10 cellular contexts compared by ENCODE assay signal in genomic region chr3:171168086-171168485, GRCh38.
DNase-seq lines count a peak whose midpoint lies in the region; ATAC-seq, FAIRE-seq and TF ChIP-seq lines count a peak whose summit lies in the region.
"Had no signal": no experiment of that assay in that cellular context is flagged by ENCODE, and none has a peak within 500 bp of the region (broad histone marks: within the 10 kb centered on the region; RNA-seq: fewer than 3 reads in every experiment).

No MANE protein-coding gene starts in this region.

- peaks cover 2 to 12% (median 7%) of the 10 kb centered on the region in 3 donors for H3K36me3 ChIP-seq in tibial artery

- H3K4me3 ChIP-seq in tibial artery: no peak overlapping the region

- intact Hi-C loops in Right ventricle myocardium superior (cut with DNase I): no loop called here
- intact Hi-C loops in cardiac septum (cut with DNase I): no loop called here
- intact Hi-C loops in tibial artery (cut with DNase I; ENCODE audit: low total_unique reads): no loop called here

- H3K27me3 ChIP-seq in tibial artery: no peaks in the 10 kb centered on the region

- no peak for DNase-seq in Right ventricle myocardium superior
- DNase-seq in cardiac septum (ENCODE audit: low spot score): no peak
- DNase-seq in SK-MEL-5 (ENCODE audit: low read depth, low spot score): peak; percentile 79
- DNase-seq in foreskin melanocyte: peak; percentile 20
- DNase-seq in urothelium cell line (ENCODE audit: low spot score): peak; percentile 18
- DNase-seq in tibial artery: no peak
- DNase-seq: NCI-H187 treated with DMSO at 0.1 percent for 48 hours had no signal

- TF ChIP-seq CTCF in tibial artery (IDR thresholded peaks at IDR 0.05): no peak

- ATAC-seq in Right ventricle myocardium superior (ENCODE audit: poor library complexity) (peak; percentile 83), HG02759 (IDR thresholded peaks at IDR 0.05; ENCODE audit: unreplicated experiment) (no peak), GM18498 (IDR thresholded peaks at IDR 0.05; ENCODE audit: unreplicated experiment) (no peak)

- no peaks in the 10 kb centered on the region for H3K4me1 ChIP-seq in tibial artery

- FAIRE-seq in urothelium cell line (lab: Jason Lieb, UNC): no peak
- FAIRE-seq: frontal cortex had no signal

- H3K9me3 ChIP-seq in tibial artery: peaks cover 0 to under 1% (median 0%) of the 10 kb centered on the region in 3 donors

- H3K27ac ChIP-seq in tibial artery: no peak overlapping the region

- in situ Hi-C loops in SK-MEL-5 (cut with HindIII; ENCODE audit: low pct_unique_long_range_greater_than_20kb, low sequenced_read_pairs): loop anchor here (25.0 kb wide), 1 partner anchor 206 kb away; no protein-coding TSS in a partner anchor

Comparison
In these comparisons a context has a peak if more than half of its experiments do, and no peak if none do; other contexts are left out.
1. DNase-seq: peak in SK-MEL-5 (single experiment), foreskin melanocyte (single experiment) and urothelium cell line (single experiment); none in Right ventricle myocardium superior (single experiment), cardiac septum (single experiment) and tibial artery (0 of 2).